8 cellular contexts compared by ENCODE assay signal in genomic region chr22:38178605-38178937, GRCh38. TPM values are rescaled to one million over a fixed set of nuclear protein-coding genes. Genes with fewer than 3 reads are reported as not detected.
A peak's percentile ranks its signal among the peaks of the same experiment; 100 is the strongest.
DNase-seq lines count a peak whose midpoint lies in the region; ATAC-seq, FAIRE-seq and TF ChIP-seq lines count a peak whose summit lies in the region.
"Not testable (repeated sequence)": the region's sequence is repeated elsewhere in the genome, so short reads cannot be mapped to it uniquely, and the experiment has no call there.

No MANE protein-coding gene starts in this region.

- TF ChIP-seq CTCF in A549 (IDR thresholded peaks at IDR 0.05); IMR-90 (conservative IDR thresholded peaks at IDR 0.05; ENCODE audit: low read depth, low read length); breast epithelium (IDR thresholded peaks at IDR 0.05); gastroesophageal sphincter (IDR thresholded peaks at IDR 0.05); lung (IDR thresholded peaks at IDR 0.05; ENCODE audit: control extremely low read depth, extremely low read depth); prostate gland (IDR thresholded peaks at IDR 0.05); testis (IDR thresholded peaks at IDR 0.05): not testable (repeated sequence)

- H4K8ac ChIP-seq in IMR-90 (ENCODE audit: low read depth in 2 of 2, low read length in 2 of 2): peak overlapping the region in 1 of 2 experiments; percentile 79; a peak in 1 of 4 replicates

- peaks cover 29% of the 10 kb centered on the region for H3K9me1 ChIP-seq in IMR-90 (ENCODE audit: insufficient read depth, low read length)

- dilution Hi-C loops in IMR-90 (cut with HindIII; ENCODE audit: low sequenced_read_pairs, unreplicated experiment): not testable (repeated sequence)

- ATAC-seq in A549; IMR-90 (ENCODE audit: low read depth); gastroesophageal sphincter; lung (ENCODE audit: insufficient read depth, low FRiP score): not testable (repeated sequence)

- not testable (repeated sequence) for BruUV-seq in IMR-90 (replicated peaks; lab: Mats Ljungman, UMichigan)

- peak overlapping the region; percentile 65; the same call in 1 of the 2 replicates for H2AK5ac ChIP-seq in IMR-90 (ENCODE audit: low read depth, low read length)

- H2AK9ac ChIP-seq in IMR-90 (replicated peaks; ENCODE audit: low read depth, low read length, poor library complexity): not testable (repeated sequence)

- H3K23ac ChIP-seq in IMR-90 (ENCODE audit: low read depth, low read length): not testable (repeated sequence)

- H3K4me1 ChIP-seq in A549: peaks cover 42% of the 10 kb centered on the region
- peaks cover 28% of the 10 kb centered on the region for H3K4me1 ChIP-seq in IMR-90 (ENCODE audit: control insufficient read depth, insufficient read depth, low read length)
- peaks cover 6 to 23% of the 10 kb centered on the region in 2 donors for H3K4me1 ChIP-seq in breast epithelium
- H3K4me1 ChIP-seq in gastroesophageal sphincter: peaks cover 0 to 60% (median 23%) of the 10 kb centered on the region in 3 donors
- H3K4me1 ChIP-seq in lung (ENCODE audit: control insufficient read depth in 2 of 2, insufficient read depth in 2 of 2, low read length in 2 of 2): peaks cover 7 to 16% of the 10 kb centered on the region in 2 donors
- H3K4me1 ChIP-seq in prostate gland (replicated peaks): peaks cover 22% of the 10 kb centered on the region
- H3K4me1 ChIP-seq in testis: peaks cover 32% of the 10 kb centered on the region

- CTCF ChIA-PET in A549 (lab: Yijun Ruan, JAX) (interaction anchor here (1.0 to 3.6 kb wide), 4 partner anchors 59 to 127 kb away, joined by 3 to 19 read pairs (median 4); no protein-coding TSS in a partner anchor), IMR-90 (lab: Yijun Ruan, JAX) (interaction anchor here (0.6 kb wide), 2 partner anchors 417 to 1668 kb away, joined by 4 read pairs; no protein-coding TSS in a partner anchor)

- not testable (repeated sequence) for TF ChIP-seq EP300 in A549 (IDR thresholded peaks at IDR 0.05); gastroesophageal sphincter (IDR thresholded peaks at IDR 0.05)

- H3K9me3 Mint-ChIP-seq in activated T-cell treated with anti-CD3 and anti-CD28 coated beads, Interleukin-2, amount 50 U/mL, for 24 hours: not testable (repeated sequence)

- peaks cover 73% of the 10 kb centered on the region for H3K4me1 Mint-ChIP-seq in activated T-cell treated with anti-CD3 and anti-CD28 coated beads, Interleukin-2, amount 50 U/mL, for 24 hours (ENCODE audit: low read depth)

- H3K9ac ChIP-seq in IMR-90 (ENCODE audit: low read depth, low read length): not testable (repeated sequence)

- in situ Hi-C loops in IMR-90 (cut with MboI; ENCODE audit: low sequenced_read_pairs): not testable (repeated sequence)

- peak overlapping the region; percentile 89; the same call in 2 of the 3 replicates for H3K4me2 ChIP-seq in A549
- H3K4me2 ChIP-seq in IMR-90 (ENCODE audit: low read depth, low read length): not testable (repeated sequence)

- peaks cover 4 to 34% of the 10 kb centered on the region in 2 experiments; a peak in 3 of 4 replicates for H3K79me1 ChIP-seq in IMR-90 (ENCODE audit: low read depth in 1 of 2, low read length in 2 of 2)

- not testable (repeated sequence) for H4K20me1 ChIP-seq in IMR-90 (ENCODE audit: insufficient read depth, low read length)

- not testable (repeated sequence) for H2BK15ac ChIP-seq in IMR-90 (ENCODE audit: low read depth, low read length)

- peak overlapping the region; percentile 64 for H2BK5ac ChIP-seq in IMR-90 (ENCODE audit: low read depth, low read length, poor library complexity, severe bottlenecking)

- not testable (repeated sequence) for H3K4me3 Mint-ChIP-seq in activated T-cell treated with anti-CD3 and anti-CD28 coated beads, Interleukin-2, amount 50 U/mL, for 24 hours

- not testable (repeated sequence) for DNase-seq in A549 (ENCODE audit: low read depth in 1 of 2, low spot score in 1 of 2); IMR-90; activated T-cell treated with anti-CD3 and anti-CD28 coated beads, Interleukin-2, amount 50 U/mL, for 24 hours; breast epithelium (ENCODE audit: low spot score in 2 of 2); lung (ENCODE audit: low spot score); prostate gland (ENCODE audit: low spot score); testis

- FAIRE-seq in A549 (lab: Jason Lieb, UNC): not testable (repeated sequence)

- not testable (repeated sequence) for H3K9me3 ChIP-seq in A549; IMR-90 (ENCODE audit: control insufficient read depth, insufficient read depth, low read length); breast epithelium; gastroesophageal sphincter; lung (ENCODE audit: control insufficient read depth in 2 of 2, insufficient read depth in 1 of 2, low read length in 1 of 2); prostate gland; testis

- H4K91ac ChIP-seq in IMR-90 (ENCODE audit: insufficient read depth, low read depth, low read length): not testable (repeated sequence)

- POLR2A ChIA-PET in A549 (lab: Yijun Ruan, JAX); IMR-90 (lab: Charles Lee; ENCODE audit: unreplicated experiment): not testable (repeated sequence)

- H3K14ac ChIP-seq in IMR-90 (replicated peaks; ENCODE audit: low read depth, low read length): not testable (repeated sequence)

- H3K56ac ChIP-seq in IMR-90 (ENCODE audit: extremely low read depth, insufficient read depth, low read length): not testable (repeated sequence)

- not testable (repeated sequence) for H3K27me3 ChIP-seq in IMR-90 (ENCODE audit: control insufficient read depth, insufficient read depth, low read length); breast epithelium; gastroesophageal sphincter; lung (ENCODE audit: control insufficient read depth, insufficient read depth); prostate gland (replicated peaks; ENCODE audit: insufficient read depth); testis

- peak overlapping the region; percentile 22; the same call in 1 of the 2 replicates for H2BK120ac ChIP-seq in IMR-90 (ENCODE audit: low read depth, low read length)

- H4K5ac ChIP-seq in IMR-90 (ENCODE audit: low read depth, low read length): not testable (repeated sequence)

- not testable (repeated sequence) for H2AFZ ChIP-seq in IMR-90 (replicated peaks; ENCODE audit: low read length, poor library complexity)

- peak overlapping the region; percentile 95; the same call in 1 of the 2 replicates for H3K4ac ChIP-seq in IMR-90 (ENCODE audit: low read depth, low read length)

- H3K18ac ChIP-seq in IMR-90 (ENCODE audit: low read depth, low read length): not testable (repeated sequence)

- not testable (repeated sequence) for TF ChIP-seq RAD21 in A549 (conservative IDR thresholded peaks at IDR 0.05 in 1 of 2, IDR thresholded peaks at IDR 0.05 in 1 of 2); IMR-90 (IDR thresholded peaks at IDR 0.05; ENCODE audit: low read length)

- H2BK20ac ChIP-seq in IMR-90 (ENCODE audit: low read depth, low read length): not testable (repeated sequence)

- not testable (repeated sequence) for H3K36me3 Mint-ChIP-seq in activated T-cell treated with anti-CD3 and anti-CD28 coated beads, Interleukin-2, amount 50 U/mL, for 24 hours (ENCODE audit: low read depth)

- H3K27ac ChIP-seq in A549 (peak overlapping the region; percentile 92 to 94), breast epithelium (peak overlapping the region; percentile 96), gastroesophageal sphincter (peak overlapping the region in 3 of 4 donors; percentile 75 to 87 (median 83)), lung (ENCODE audit: low read depth in 1 of 2, low read length in 1 of 2) (peak overlapping the region; percentile 84 to 88), prostate gland (peak overlapping the region; percentile 95 to 99), testis (peak overlapping the region; percentile 95 to 98)
- not testable (repeated sequence) for H3K27ac ChIP-seq in IMR-90 (ENCODE audit: insufficient read depth, low read length)

- H3K36me3 ChIP-seq in IMR-90 (ENCODE audit: control insufficient read depth, insufficient read depth, low read length); breast epithelium; gastroesophageal sphincter; lung (ENCODE audit: control insufficient read depth in 2 of 2, insufficient read depth in 2 of 2, low read length in 2 of 2); prostate gland; testis (ENCODE audit: low read depth, missing control alignments): not testable (repeated sequence)

- H3K4me3 ChIP-seq in A549; IMR-90 (ENCODE audit: insufficient read depth, low read depth, low read length); breast epithelium; gastroesophageal sphincter; lung; prostate gland; testis: not testable (repeated sequence)

- TF ChIP-seq POLR2A in A549 (IDR thresholded peaks at IDR 0.05; ENCODE audit: low read length); IMR-90 (IDR thresholded peaks at IDR 0.05; ENCODE audit: low read depth, low read length); breast epithelium (IDR thresholded peaks at IDR 0.05); gastroesophageal sphincter (IDR thresholded peaks at IDR 0.05); prostate gland (IDR thresholded peaks at IDR 0.05); testis (IDR thresholded peaks at IDR 0.05): not testable (repeated sequence)

- intact Hi-C loops in IMR-90 (cut with micrococcal nuclease); breast epithelium (cut with DNase I; ENCODE audit: low total_unique reads); testis (cut with DNase I; ENCODE audit: low total_unique reads): not testable (repeated sequence)
- intact Hi-C loops in prostate gland (cut with DNase I): loop anchor here (10.0 kb wide), 1 partner anchor 64 kb away; the partner anchor contains the start of gene BAIAP2L2

- not testable (repeated sequence) for H3K27me3 Mint-ChIP-seq in activated T-cell treated with anti-CD3 and anti-CD28 coated beads, Interleukin-2, amount 50 U/mL, for 24 hours

- H3K27ac Mint-ChIP-seq in activated T-cell treated with anti-CD3 and anti-CD28 coated beads, Interleukin-2, amount 50 U/mL, for 24 hours: peak overlapping the region; percentile 87

- 93% methylated on average over 6 of the region's 7 CpGs for WGBS in A549 (ENCODE audit: missing lambda C conversion rate)
- WGBS in IMR-90 (ENCODE audit: extremely low coverage in 2 of 2, insufficient read length in 1 of 2), 2 experiments: no CpG with 5 or more reads among the region's 7 CpGs
- WGBS in gastroesophageal sphincter (ENCODE audit: low coverage in 1 of 2), 2 donors: 96% methylated on average over 4 of the region's 7 CpGs; no CpG with 5 or more reads in 1 of the 2 donors
- WGBS in lung, 2 donors: 97 to 98% methylated on average over 7 of the region's 7 CpGs
- WGBS in prostate gland: 96% methylated on average over 7 of the region's 7 CpGs
- WGBS in testis, 2 donors: 91 to 96% methylated on average over 4 to 7 of the region's 7 CpGs

RNA-seq across cellular contexts. Expression of gene PLA2G6, which starts 3.1 kb away (rescaled TPM):
- 7.4 and 10.7 TPM in 2 replicates for polyA plus RNA-seq in A549 (2011; rRNA removed)
- polyA plus RNA-seq in A549 (2012; cell fraction: cytosol; rRNA removed): 6.2 and 9.3 TPM in 2 replicates
- polyA plus RNA-seq in A549 (2012; cell fraction: nucleus; rRNA removed): 60.0 and 83.9 TPM in 2 replicates
- polyA plus RNA-seq in A549 (2017; fragmentation: RNase III; extraction: RNeasy Plus Mini Kit Qiagen cat#74134 plus additional on column Dnase treatment): 5.5 to 7.8 TPM (median 7.6 TPM) in 3 replicates
- polyA minus RNA-seq in A549 (2011; rRNA and poly(A)+ RNA removed): 16.1 and 26.2 TPM in 2 replicates
- 3.9 and 6.1 TPM in 2 replicates for total RNA-seq in IMR-90 (2012; rRNA removed)
- polyA plus RNA-seq in IMR-90 (2012; rRNA removed): 10.3 TPM in 2 replicates
- polyA plus RNA-seq in IMR-90 (2012; cell fraction: cytosol; rRNA removed): 2.1 and 4.1 TPM in 2 replicates
- polyA plus RNA-seq in IMR-90 (2012; cell fraction: nucleus; rRNA removed; ENCODE audit: low replicate concordance): 109 and 145 TPM in 2 replicates
- 10 to 100 TPM; 41.1 to 68.1 (median 59.3) TPM for total RNA-seq in breast epithelium
- 10 to 100 TPM in 3 of 4 donors, 1 to 10 TPM in 1; 4.4 to 30.5 (median 22.0) TPM for total RNA-seq in gastroesophageal sphincter
- 10 to 100 TPM; 36.8 to 73.5 TPM for total RNA-seq in lung
- polyA plus RNA-seq in lung: 10 to 100 TPM; 11.9 to 37.8 TPM
- total RNA-seq in prostate gland: 100 to 1,000 TPM in 1 of 2 donors, 10 to 100 TPM in 1; 61.5 to 138 TPM
- total RNA-seq in testis: 100 to 1,000 TPM in 1 of 2 donors, 10 to 100 TPM in 1; 89.4 to 122 TPM
- polyA plus RNA-seq in testis (ENCODE audit: insufficient read depth, low read depth, low replicate concordance): 135 TPM

RNA-seq across cellular contexts. Expression of gene MAFF, which starts 23.2 kb away (rescaled TPM):
- polyA plus RNA-seq in A549 (2011; rRNA removed) (3.5 and 4.0 TPM in 2 replicates), A549 (2017; fragmentation: RNase III; extraction: RNeasy Plus Mini Kit Qiagen cat#74134 plus additional on column Dnase treatment) (3.1 to 3.9 TPM (median 3.2 TPM) in 3 replicates), IMR-90 (2012; rRNA removed) (25.9 and 29.5 TPM in 2 replicates), lung (10 to 100 TPM; 36.3 to 57.8 TPM), testis (ENCODE audit: insufficient read depth, low read depth, low replicate concordance) (3.2 TPM)
- 7.5 and 9.6 TPM in 2 replicates for polyA plus RNA-seq in A549 (2012; cell fraction: cytosol; rRNA removed)
- 16.8 and 17.1 TPM in 2 replicates for polyA plus RNA-seq in A549 (2012; cell fraction: nucleus; rRNA removed)
- polyA minus RNA-seq in A549 (2011; rRNA and poly(A)+ RNA removed): 2.1 and 3.6 TPM in 2 replicates
- total RNA-seq in IMR-90 (2012; rRNA removed) (18.3 and 24.2 TPM in 2 replicates), breast epithelium (100 to 1,000 TPM in 1 of 3 donors, 10 to 100 TPM in 2; 37.3 to 126 (median 85.5) TPM), gastroesophageal sphincter (10 to 100 TPM; 21.2 to 93.7 (median 51.2) TPM), lung (10 to 100 TPM; 30.0 to 43.9 TPM), prostate gland (10 to 100 TPM; 23.6 to 26.0 TPM), testis (1 to 10 TPM; 3.7 to 5.8 TPM)
- polyA plus RNA-seq in IMR-90 (2012; cell fraction: cytosol; rRNA removed): 31.9 and 44.3 TPM in 2 replicates
- polyA plus RNA-seq in IMR-90 (2012; cell fraction: nucleus; rRNA removed; ENCODE audit: low replicate concordance): 60.3 and 64.4 TPM in 2 replicates
